Comparison of ENCODE assay signal across 25 cellular contexts in genomic region chr4:167218022-167218608, GRCh38. TPM values are rescaled to one million over a fixed set of nuclear protein-coding genes. Genes with fewer than 3 reads are reported as not detected.
DNase-seq lines count a peak whose midpoint lies in the region; ATAC-seq, FAIRE-seq and TF ChIP-seq lines count a peak whose summit lies in the region.
"Had no signal": no experiment of that assay in that cellular context is flagged by ENCODE, and none has a peak within 500 bp of the region (broad histone marks: within the 10 kb centered on the region; RNA-seq: fewer than 3 reads in every experiment).

No MANE protein-coding gene starts in this region.

- H2AFZ ChIP-seq in GM12878 (ENCODE audit: control insufficient read depth, low read depth, low read length) (no peak overlapping the region), smooth muscle cell (ENCODE audit: low read depth) (peak overlapping the region; percentile 23)

- H3K36me3 ChIP-seq in GM12878 (ENCODE audit: control insufficient read depth in 2 of 2, insufficient read depth in 2 of 2, low read length in 1 of 2), result no peaks in the 10 kb centered on the region
- H3K36me3 ChIP-seq in smooth muscle cell (ENCODE audit: low read depth), result no peaks in the 10 kb centered on the region
- H3K36me3 ChIP-seq: BE2C, colonic mucosa, SJSA1 had no signal

- H3K79me2 ChIP-seq in GM12878 (ENCODE audit: control insufficient read depth, insufficient read depth, low read length), result no peaks in the 10 kb centered on the region
- no peaks in the 10 kb centered on the region for H3K79me2 ChIP-seq in smooth muscle cell (ENCODE audit: low read depth)

- TF ChIP-seq POLR2A in GM12878 (IDR thresholded peaks at IDR 0.05; ENCODE audit: low read depth, low read length), result no peak

- in situ Hi-C loops in GM12878 (cut with MboI), result no loop called here

- H3K4me3 ChIP-seq in GM12878 (no peak overlapping the region), smooth muscle cell (no peak overlapping the region)
- H3K4me3 ChIP-seq: colonic mucosa, SJSA1 had no signal

- H3K27ac ChIP-seq in GM12878 (ENCODE audit: control insufficient read depth, insufficient read depth), result no peak overlapping the region
- H3K27ac ChIP-seq in smooth muscle cell (ENCODE audit: low read depth), result no peak overlapping the region
- H3K27ac ChIP-seq: colonic mucosa, SJSA1 had no signal

- no TSS peak for BruUV-seq in GM12878 (replicated peaks; lab: Mats Ljungman, UMichigan)

- DNase-seq in DMS79 treated with DMSO at 0.1 percent for 48 hours (lab: John Stamatoyannopoulos, UW), result peak; percentile 2
- no peak for DNase-seq in DMS79 (lab: John Stamatoyannopoulos, UW)
- peak; percentile 50 to 90 for DNase-seq in NCI-H2081 (lab: John Stamatoyannopoulos, UW)
- DNase-seq in GM12878 (ENCODE audit: low read depth, low spot score), result no peak
- DNase-seq in smooth muscle cell (lab: John Stamatoyannopoulos, UW; ENCODE audit: unreplicated experiment), result no peak
- DNase-seq in NK-92 (lab: John Stamatoyannopoulos, UW; ENCODE audit: unreplicated experiment), result no peak
- DNase-seq in AG08396 (ENCODE audit: low spot score), result no peak
- no peak for DNase-seq in islet precursor cell
- DNase-seq: activated CD4-positive, alpha-beta T cell treated with anti-CD3 and anti-CD28 coated beads, Interleukin-2, amount 50 U/mL, for 4 hours; activated CD8-positive, alpha-beta memory T cell treated with anti-CD3 and anti-CD28 coated beads, Interleukin-2, amount 50 U/mL, for 48 hours; activated naive CD8-positive, alpha-beta T cell treated with anti-CD3 and anti-CD28 coated beads, Interleukin-2, amount 50 U/mL, for 24 hours; BE2C; Caco-2; colonic mucosa; NCI-H1436 treated with DMSO at 0.1 percent for 48 hours; NCI-H526; OCI-M1; small intestine; stimulated activated CD4-positive, alpha-beta T cell treated with anti-CD3 and anti-CD28 coated beads, Interleukin-2, amount 100 ng/mL, for 48 hours; stimulated activated naive CD8-positive, alpha-beta T cell treated with anti-CD3 and anti-CD28 coated beads, Interleukin-15, amount 100 ng/mL, for 72 hours; trophoblast cell had no signal

- no peak overlapping the region for H3K4me2 ChIP-seq in GM12878 (ENCODE audit: control insufficient read depth, insufficient read depth)
- no peak overlapping the region for H3K4me2 ChIP-seq in smooth muscle cell

- ATAC-seq in GM12878, result peak; percentile 25; the same call in 1 of the 3 replicates
- ATAC-seq: activated naive CD8-positive, alpha-beta T cell treated with anti-CD3 and anti-CD28 coated beads, Interleukin-2, amount 50 U/mL, for 24 hours; stimulated activated naive CD8-positive, alpha-beta T cell treated with anti-CD3 and anti-CD28 coated beads, Interleukin-15, amount 100 ng/mL, for 72 hours; WTC11 had no signal

- no peaks in the 10 kb centered on the region for H3F3A ChIP-seq in smooth muscle cell (ENCODE audit: low read depth)

- no peaks in the 10 kb centered on the region for H4K20me1 ChIP-seq in GM12878 (ENCODE audit: control insufficient read depth, insufficient read depth)
- no peaks in the 10 kb centered on the region for H4K20me1 ChIP-seq in smooth muscle cell (ENCODE audit: low read depth)

- RAD21 ChIA-PET in GM12878 (lab: Charles Lee; ENCODE audit: unreplicated experiment), result no interaction called here

- TF ChIP-seq CTCF in GM12878 (IDR thresholded peaks at IDR 0.05 in 2 of 3, conservative IDR thresholded peaks at IDR 0.05 in 1 of 3; ENCODE audit: control insufficient read depth in 2 of 3, extremely low read depth in 1 of 3, insufficient read depth in 1 of 3, low read depth in 3 of 3, low read length in 3 of 3) (no peak), smooth muscle cell (IDR thresholded peaks at IDR 0.05; ENCODE audit: borderline replicate concordance, insufficient read depth, poor library complexity, severe bottlenecking) (no peak)

- H3K4me1 ChIP-seq in GM12878 (ENCODE audit: control insufficient read depth, insufficient read depth, low read length) (no peaks in the 10 kb centered on the region; the same call in 1 of the 2 replicates), smooth muscle cell (ENCODE audit: low read depth) (no peaks in the 10 kb centered on the region)
- H3K4me1 ChIP-seq: BE2C, Caco-2, colonic mucosa, SJSA1 had no signal

- TF ChIP-seq EP300 in GM12878 (IDR thresholded peaks at IDR 0.05; ENCODE audit: borderline replicate concordance in 1 of 2, control insufficient read depth in 1 of 2, low read depth in 2 of 2, low read length in 2 of 2), result no peak

- H3K27me3 ChIP-seq in GM12878 (replicated peaks in 1 of 2; ENCODE audit: control insufficient read depth in 2 of 2, insufficient read depth in 2 of 2, low read length in 1 of 2) (no peaks in the 10 kb centered on the region), smooth muscle cell (ENCODE audit: low read depth) (no peaks in the 10 kb centered on the region)
- H3K27me3 ChIP-seq: BE2C, colonic mucosa, SJSA1 had no signal

- H3K9me3 ChIP-seq in GM12878 (replicated peaks; ENCODE audit: control insufficient read depth, insufficient read depth, low read length) (peaks cover 2% of the 10 kb centered on the region; the same call in 1 of the 3 replicates), smooth muscle cell (replicated peaks; ENCODE audit: low read depth) (no peaks in the 10 kb centered on the region)
- H3K9me3 ChIP-seq: BE2C, Caco-2, colonic mucosa, SJSA1 had no signal

- POLR2A ChIA-PET in GM12878 (lab: Charles Lee), result no interaction called here

- no peak for TF ChIP-seq RAD21 in GM12878 (IDR thresholded peaks at IDR 0.05; ENCODE audit: insufficient read depth, low read depth, low read length)

- intact Hi-C loops in GM12878 (cut with micrococcal nuclease; ENCODE audit: unreplicated experiment), result no loop called here

- CTCF ChIA-PET in GM12878 (lab: Yijun Ruan, JAX), result interaction anchor here (0.6 kb wide), 2 partner anchors 36 to 1519 kb away, joined by 3 read pairs; no protein-coding TSS in a partner anchor

- WGBS in GM12878 (ENCODE audit: insufficient coverage, insufficient replicate concordance, low lambda C conversion rate, missing lambda C conversion rate), result 16% methylated on average over 3 of the region's 3 CpGs
- 75% methylated on average over 3 of the region's 3 CpGs for WGBS in smooth muscle cell (ENCODE audit: low lambda C conversion rate)

- SMC1A ChIA-PET in GM12878 (lab: Charles Lee; ENCODE audit: uncharacterized antibody, unreplicated experiment), result no interaction called here

- FAIRE-seq in GM12878 (lab: Jason Lieb, UNC), result no peak

- H3K9ac ChIP-seq in GM12878 (ENCODE audit: control insufficient read depth, insufficient read depth, low read length), result no peak overlapping the region
- no peak overlapping the region for H3K9ac ChIP-seq in smooth muscle cell (ENCODE audit: low read depth)

TF ChIP-seq in GM12878, 131 proteins besides CTCF, POLR2A, EP300 and RAD21 (continues in another document):
- no peak for TF ChIP-seq ELK1 (IDR thresholded peaks at IDR 0.05; ENCODE audit: low read depth, low read length)
- no peak for TF ChIP-seq TAF1 (IDR thresholded peaks at IDR 0.05; ENCODE audit: borderline replicate concordance, low read depth, low read length)
- no peak for TF ChIP-seq JUNB (IDR thresholded peaks at IDR 0.05)
- no peak for TF ChIP-seq NBN (IDR thresholded peaks at IDR 0.05)
- TF ChIP-seq MEF2B (IDR thresholded peaks at IDR 0.05; ENCODE audit: partially characterized antibody, poor library complexity, severe bottlenecking), result no peak

RNA-seq across cellular contexts. Expression of gene SPOCK3, which starts 16.2 kb away (rescaled TPM):
- total RNA-seq in GM12878 (2013; cell fraction: nucleolus; rRNA removed), result 0.49 and 0.71 TPM in 2 replicates
- total RNA-seq in GM12878 (2014; rRNA removed) (not detected in 2 replicates), GM12878 (2014; rRNA removed; fragmentation: Illumina TruSeq; extraction: Trizol) (not detected in 2 replicates), GM12878 (2021) (not detected in 2 replicates), smooth muscle cell (0.22 and 0.49 TPM in 2 replicates)
- not detected for polyA plus RNA-seq in GM12878 (2011; ENCODE audit: low read depth)
- polyA plus RNA-seq in GM12878 (2011; rRNA removed) (0.20 and 0.39 TPM in 2 replicates), GM12878 (2014; fragmentation: Illumina TruSeq; extraction: Trizol) (0.09 TPM in 1 of 2 replicates, not detected in the other), GM12878 (2014; fragmentation: Nextera tagmentation; extraction: Ambion mirVana) (under 1 TPM; 0.09 to 0.16 TPM), GM12878 (2014; rRNA removed) (0.06 TPM in 1 of 2 replicates, not detected in the other), GM12878 (2016; fragmentation: Nextera tagmentation; extraction: Ambion mirVana) (not detected), smooth muscle cell (not detected in 2 replicates)
- 0.07 and 0.33 TPM in 2 replicates for polyA plus RNA-seq in GM12878 (2011; cell fraction: cytosol; rRNA removed)
- 0.21 and 0.53 TPM in 2 replicates for polyA plus RNA-seq in GM12878 (2011; cell fraction: nucleus; rRNA removed)
- not detected in 2 replicates for polyA plus RNA-seq in GM12878 (2012)
- polyA minus RNA-seq in GM12878 (2011; rRNA and poly(A)+ RNA removed), result 0.46 and 0.73 TPM in 2 replicates
- polyA minus RNA-seq in GM12878 (2011; cell fraction: cytosol; rRNA and poly(A)+ RNA removed), result not detected in 2 replicates
- 0.73 and 2.1 TPM in 2 replicates for polyA minus RNA-seq in GM12878 (2011; cell fraction: nucleus; rRNA and poly(A)+ RNA removed)
- total RNA-seq: G401, pulmonary artery endothelial cell, SJSA1 had no signal

Comparison
In these comparisons a context has a peak if more than half of its experiments do, and no peak if none do; other contexts are left out.
1. DNase-seq: peak in DMS79 treated with DMSO at 0.1 percent for 48 hours (single experiment) and NCI-H2081 (2 of 2); none in DMS79 (single experiment), GM12878 (single experiment), smooth muscle cell (single experiment), NK-92 (single experiment), AG08396 (single experiment) and islet precursor cell (single experiment).